Comparison of ENCODE assay signal across 10 cellular contexts in genomic region chr7:25860206-25860881, GRCh38.
DNase-seq lines count a peak whose midpoint lies in the region; ATAC-seq and TF ChIP-seq lines count a peak whose summit lies in the region.
"Had no signal": no experiment of that assay in that cellular context is flagged by ENCODE, and none has a peak within 500 bp of the region (broad histone marks: within the 10 kb centered on the region; RNA-seq: fewer than 3 reads in every experiment).

No MANE protein-coding gene starts in this region.

- no peaks in the 10 kb centered on the region for H4K20me1 ChIP-seq in Karpas-422 (ENCODE audit: insufficient read depth, low read depth, low read length)
- H4K20me1 ChIP-seq in GM23248 (ENCODE audit: insufficient read depth): no peaks in the 10 kb centered on the region

- no peaks in the 10 kb centered on the region for H3K79me2 ChIP-seq in Karpas-422 (ENCODE audit: low read length)
- H3K79me2 ChIP-seq in GM23248 (ENCODE audit: insufficient read depth): peaks cover 6% of the 10 kb centered on the region; the same call in 1 of the 2 replicates

- H3K9ac ChIP-seq in Karpas-422 (ENCODE audit: low read length) (no peak overlapping the region), GM23248 (no peak overlapping the region)

- DNase-seq in T-helper 2 cell treated with Interferon-gamma antibody and Interleukin-4, amounts not matched to agents 5 μg/mL and 100 μg/mL, for 36 hours (ENCODE audit: low spot score): peak; percentile 30
- DNase-seq in T-helper 2 cell (no peak), Karpas-422 (no peak), amniotic epithelial cell (ENCODE audit: low read depth) (peak; percentile 13), nephron progenitor cell (peak; percentile 58), NCI-H1694 (lab: John Stamatoyannopoulos, UW) (no peak), GM23248 (no peak)
- DNase-seq: kidney, NCI-H226 had no signal

- H3K9me3 ChIP-seq in Karpas-422 (ENCODE audit: low read length) (no peaks in the 10 kb centered on the region), GM23248 (ENCODE audit: low read depth) (no peaks in the 10 kb centered on the region)

- H3K36me3 ChIP-seq in Karpas-422 (ENCODE audit: insufficient read depth, low read length) (no peaks in the 10 kb centered on the region), GM23248 (ENCODE audit: low read depth) (no peaks in the 10 kb centered on the region)

- TF ChIP-seq CTCF in nephron progenitor cell (IDR thresholded peaks at IDR 0.05): no peak

- no peak overlapping the region for H3K4me3 Mint-ChIP-seq in T-helper 2 cell treated with Interferon-gamma antibody and Interleukin-4, amounts not matched to agents 5 μg/mL and 100 μg/mL, for 36 hours
- H3K4me3 Mint-ChIP-seq in nephron progenitor cell: no peak overlapping the region

- in situ Hi-C loops in GM23248 (cut with MboI): loop anchor here (10.0 kb wide), 1 partner anchor 1294 kb away; the partner anchor contains the start of genes HOXA3 and HOXA7

- H3K27ac Mint-ChIP-seq in T-helper 2 cell treated with Interferon-gamma antibody and Interleukin-4, amounts not matched to agents 5 μg/mL and 100 μg/mL, for 36 hours: peak overlapping the region; percentile 84
- no peak overlapping the region for H3K27ac Mint-ChIP-seq in nephron progenitor cell

- H3K9me2 ChIP-seq in Karpas-422 (replicated peaks; ENCODE audit: insufficient read depth, low read length) (no peaks in the 10 kb centered on the region), GM23248 (ENCODE audit: insufficient read depth) (no peaks in the 10 kb centered on the region)

- peaks cover 39% of the 10 kb centered on the region for H3K27me3 Mint-ChIP-seq in T-helper 2 cell treated with Interferon-gamma antibody and Interleukin-4, amounts not matched to agents 5 μg/mL and 100 μg/mL, for 36 hours (ENCODE audit: low read depth)
- H3K27me3 Mint-ChIP-seq in nephron progenitor cell (ENCODE audit: low read depth, poor library complexity): peaks cover 31% of the 10 kb centered on the region

- ATAC-seq in GM21381 (IDR thresholded peaks at IDR 0.05; ENCODE audit: unreplicated experiment): no peak

- no peaks in the 10 kb centered on the region for H3K27me3 ChIP-seq in Karpas-422 (ENCODE audit: low read length)
- H3K27me3 ChIP-seq in GM23248 (replicated peaks; ENCODE audit: insufficient read depth): peaks cover 23% of the 10 kb centered on the region

- H3K4me3 ChIP-seq in Karpas-422 (ENCODE audit: low read length) (no peak overlapping the region), GM23248 (no peak overlapping the region)

- H3K27ac ChIP-seq in Karpas-422 (ENCODE audit: low read length) (no peak overlapping the region), GM23248 (no peak overlapping the region)

- H3K4me1 ChIP-seq in Karpas-422 (ENCODE audit: low read length): peaks cover 42% of the 10 kb centered on the region
- peaks cover 15% of the 10 kb centered on the region for H3K4me1 ChIP-seq in GM23248 (ENCODE audit: insufficient read depth)

- peak overlapping the region; percentile 93 for H3K4me2 ChIP-seq in Karpas-422 (ENCODE audit: low read depth, low read length, poor library complexity, severe bottlenecking)
- no peak overlapping the region for H3K4me2 ChIP-seq in GM23248 (ENCODE audit: unreplicated experiment)

- no peak overlapping the region for H2AFZ ChIP-seq in Karpas-422 (ENCODE audit: low read length)
- H2AFZ ChIP-seq in GM23248: no peak overlapping the region

- H3K9me3 Mint-ChIP-seq in T-helper 2 cell treated with Interferon-gamma antibody and Interleukin-4, amounts not matched to agents 5 μg/mL and 100 μg/mL, for 36 hours: no peaks in the 10 kb centered on the region
- no peaks in the 10 kb centered on the region for H3K9me3 Mint-ChIP-seq in nephron progenitor cell

- H3K4me1 Mint-ChIP-seq in T-helper 2 cell treated with Interferon-gamma antibody and Interleukin-4, amounts not matched to agents 5 μg/mL and 100 μg/mL, for 36 hours (ENCODE audit: low read depth): peaks cover 38% of the 10 kb centered on the region
- H3K4me1 Mint-ChIP-seq in nephron progenitor cell: peaks cover 14% of the 10 kb centered on the region

- H3K36me3 Mint-ChIP-seq in T-helper 2 cell treated with Interferon-gamma antibody and Interleukin-4, amounts not matched to agents 5 μg/mL and 100 μg/mL, for 36 hours (ENCODE audit: low read depth): peaks cover 7% of the 10 kb centered on the region
- no peaks in the 10 kb centered on the region for H3K36me3 Mint-ChIP-seq in nephron progenitor cell (ENCODE audit: low read depth)

- H3F3A ChIP-seq in GM23248 (ENCODE audit: insufficient read depth): peaks cover 20% of the 10 kb centered on the region

- WGBS in GM23248 (ENCODE audit: low coverage in 1 of 2, low lambda C conversion rate in 2 of 2, missing lambda C conversion rate in 2 of 2), 2 experiments: 86 to 88% methylated on average over 30 of the region's 30 CpGs

Comparison
In these comparisons a context has a peak if more than half of its experiments do, and no peak if none do; other contexts are left out.
1. DNase-seq: peak in T-helper 2 cell treated with Interferon-gamma antibody and Interleukin-4, amounts not matched to agents 5 μg/mL and 100 μg/mL, for 36 hours (single experiment), amniotic epithelial cell (single experiment) and nephron progenitor cell (single experiment); none in T-helper 2 cell (0 of 5), Karpas-422 (single experiment), NCI-H1694 (single experiment) and GM23248 (single experiment).